In genomic region chr7:100174582-100174981, GRCh38 we compare ENCODE assay signal across 20 cellular contexts. TPM values are rescaled to one million over a fixed set of nuclear protein-coding genes. Genes with fewer than 3 reads are reported as not detected.
"Had no signal": no experiment of that assay in that cellular context is flagged by ENCODE, and none has a peak within 500 bp of the region (broad histone marks: within the 10 kb centered on the region; RNA-seq: fewer than 3 reads in every experiment).

No MANE protein-coding gene starts in this region.

- H3K9me3 Mint-ChIP-seq: activated B cell treated with CpG ODN at 0.5 μM for 24 hours; activated CD4-positive, alpha-beta memory T cell treated with anti-CD3 and anti-CD28 coated beads for 36 hours; activated naive CD8-positive, alpha-beta T cell treated with anti-CD3 and anti-CD28 coated beads for 36 hours; central memory CD8-positive, alpha-beta T cell; T-helper 2 cell treated with Interferon-gamma antibody and Interleukin-4, amounts not matched to agents 5 μg/mL and 100 μg/mL, for 36 hours had no signal

- H3K9me3 ChIP-seq: heart left ventricle, left ventricle myocardium inferior, tibial artery, uterus had no signal

- H3K27ac Mint-ChIP-seq: activated B cell treated with CpG ODN at 0.5 μM for 24 hours; activated CD4-positive, alpha-beta memory T cell treated with anti-CD3 and anti-CD28 coated beads for 36 hours; activated naive CD8-positive, alpha-beta T cell treated with anti-CD3 and anti-CD28 coated beads for 36 hours; T-helper 2 cell treated with Interferon-gamma antibody and Interleukin-4, amounts not matched to agents 5 μg/mL and 100 μg/mL, for 36 hours had no signal

- H3K4me3 Mint-ChIP-seq: activated B cell treated with CpG ODN at 0.5 μM for 24 hours; activated CD4-positive, alpha-beta memory T cell treated with anti-CD3 and anti-CD28 coated beads for 36 hours; activated naive CD8-positive, alpha-beta T cell treated with anti-CD3 and anti-CD28 coated beads for 36 hours; central memory CD8-positive, alpha-beta T cell; T-helper 2 cell treated with Interferon-gamma antibody and Interleukin-4, amounts not matched to agents 5 μg/mL and 100 μg/mL, for 36 hours had no signal

- H3K36me3 Mint-ChIP-seq: activated CD4-positive, alpha-beta memory T cell treated with anti-CD3 and anti-CD28 coated beads for 36 hours had no signal

- ATAC-seq: heart left ventricle; stimulated activated naive CD8-positive, alpha-beta T cell treated with anti-CD3 and anti-CD28 coated beads, Interleukin-15, Interleukin-2, amounts not matched to agents 100 U/mL and 50 U/mL, for 24 hours had no signal

- H3K27ac ChIP-seq: brain microvascular endothelial cell, coronary artery, heart left ventricle, left ventricle myocardium inferior, tibial artery, uterus had no signal

- H3K36me3 ChIP-seq: brain microvascular endothelial cell, heart left ventricle, left ventricle myocardium inferior, tibial artery, uterus had no signal

- H3K27me3 ChIP-seq: brain microvascular endothelial cell, uterus had no signal

- H3K4me3 ChIP-seq: coronary artery, heart left ventricle, left ventricle myocardium inferior, tibial artery, uterus had no signal

- DNase-seq: activated B cell treated with CpG ODN at 0.5 μM for 24 hours; activated CD4-positive, alpha-beta memory T cell treated with anti-CD3 and anti-CD28 coated beads for 36 hours; activated CD4-positive, alpha-beta T cell treated with anti-CD3 and anti-CD28 coated beads for 4 hours; activated naive CD8-positive, alpha-beta T cell treated with anti-CD3 and anti-CD28 coated beads for 36 hours; activated T-cell treated with anti-CD3 and anti-CD28 coated beads for 4 hours; brain microvascular endothelial cell; erythroblast; foreskin melanocyte; heart left ventricle; kidney glomerular epithelial cell; left ventricle myocardium inferior; mammary epithelial cell; stimulated activated naive CD8-positive, alpha-beta T cell treated with anti-CD3 and anti-CD28 coated beads, Interleukin-15, Interleukin-2, amounts not matched to agents 100 U/mL and 50 U/mL, for 24 hours; substantia nigra; tibial artery; uterus had no signal

- H3K27me3 Mint-ChIP-seq: activated naive CD8-positive, alpha-beta T cell treated with anti-CD3 and anti-CD28 coated beads for 36 hours had no signal

RNA-seq across cellular contexts. Expression of gene STAG3, which starts 3.1 kb away (rescaled TPM):
- total RNA-seq: myocyte had no signal
